In the genomic region with DNA sequence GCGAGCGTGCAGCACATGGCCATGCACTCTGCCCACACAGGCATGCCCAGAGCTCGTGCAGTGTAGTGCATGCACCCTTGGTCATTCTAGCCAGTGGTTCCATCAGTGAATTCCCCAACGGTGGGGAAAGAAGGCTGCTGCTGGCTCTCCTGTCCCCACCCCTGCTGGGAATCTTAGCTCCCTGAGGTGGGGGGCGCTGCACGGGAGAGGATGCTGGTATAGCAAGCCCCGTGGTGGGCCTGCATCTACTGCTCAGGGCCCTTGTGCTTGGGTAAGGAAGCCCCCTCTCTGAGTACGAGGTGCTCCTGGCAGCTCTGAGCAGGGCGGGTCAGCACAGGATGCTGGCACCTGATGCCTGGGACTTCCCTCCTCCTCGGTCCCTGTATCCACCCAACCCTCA, we compare ENCODE assay signal across 31 cellular contexts. TPM values are rescaled to one million over a fixed set of nuclear protein-coding genes. Genes with fewer than 3 reads are reported as not detected.
"Had no signal": no experiment of that assay in that cellular context is flagged by ENCODE, and none has a peak within 500 bp of the region (broad histone marks: within the 10 kb centered on the region; RNA-seq: fewer than 3 reads in every experiment).

No MANE protein-coding gene starts in this region.

- H3K4me3 Mint-ChIP-seq: activated CD4-positive, alpha-beta memory T cell treated with anti-CD3 and anti-CD28 coated beads, Interleukin-2, amount 10 ng/mL, durations not matched to agents 7 days and 5 days; activated CD4-positive, alpha-beta T cell treated with anti-CD3 and anti-CD28 coated beads, Interleukin-2, amount 10 ng/mL, durations not matched to agents 7 days and 5 days; activated naive CD4-positive, alpha-beta T cell treated with anti-CD3 and anti-CD28 coated beads for 36 hours; activated naive CD4-positive, alpha-beta T cell treated with anti-CD3 and anti-CD28 coated beads, Interleukin-2, amount 50 U/mL, for 24 hours; activated naive CD8-positive, alpha-beta T cell treated with anti-CD3 and anti-CD28 coated beads for 36 hours; activated naive CD8-positive, alpha-beta T cell treated with anti-CD3 and anti-CD28 coated beads, Interleukin-2, amount 50 U/mL, for 24 hours; activated T-cell treated with anti-CD3 and anti-CD28 coated beads, Interleukin-2, amount 50 U/mL, for 4 hours; activated T-helper 17 cell treated with anti-CD3 and anti-CD28 coated beads, Interleukin-2, amount 50 U/mL, for 72 hours; brain had no signal

- H3K4me3 ChIP-seq: adrenal gland, ascending aorta, breast epithelium, cardiac muscle cell, colonic mucosa, heart left ventricle had no signal

- H3K27ac Mint-ChIP-seq: activated CD4-positive, alpha-beta memory T cell treated with anti-CD3 and anti-CD28 coated beads, Interleukin-2, amount 10 ng/mL, durations not matched to agents 7 days and 5 days; activated CD4-positive, alpha-beta T cell treated with anti-CD3 and anti-CD28 coated beads, Interleukin-2, amount 10 ng/mL, durations not matched to agents 7 days and 5 days; activated naive CD4-positive, alpha-beta T cell treated with anti-CD3 and anti-CD28 coated beads for 36 hours; activated naive CD4-positive, alpha-beta T cell treated with anti-CD3 and anti-CD28 coated beads, Interleukin-2, amount 50 U/mL, for 24 hours; activated naive CD8-positive, alpha-beta T cell treated with anti-CD3 and anti-CD28 coated beads for 36 hours; activated naive CD8-positive, alpha-beta T cell treated with anti-CD3 and anti-CD28 coated beads, Interleukin-2, amount 50 U/mL, for 24 hours; activated T-helper 17 cell treated with anti-CD3 and anti-CD28 coated beads, Interleukin-2, amount 50 U/mL, for 72 hours; brain had no signal

- H3K27me3 ChIP-seq: adrenal gland, ascending aorta, breast epithelium, cardiac muscle cell, colonic mucosa, heart left ventricle had no signal

- H3K27ac ChIP-seq: adrenal gland, ascending aorta, breast epithelium, cardiac muscle cell, colonic mucosa, heart left ventricle had no signal

- ATAC-seq: activated naive CD8-positive, alpha-beta T cell treated with anti-CD3 and anti-CD28 coated beads, Interleukin-2, amount 50 U/mL, for 24 hours; activated T-cell treated with anti-CD3 and anti-CD28 coated beads, Interleukin-2, amount 50 U/mL, for 4 hours; activated T-helper 17 cell treated with anti-CD3 and anti-CD28 coated beads, Interleukin-2, amount 50 U/mL, for 72 hours; esophagus mucosa; heart left ventricle had no signal

- H3K27me3 Mint-ChIP-seq: activated CD4-positive, alpha-beta memory T cell treated with anti-CD3 and anti-CD28 coated beads, Interleukin-2, amount 10 ng/mL, durations not matched to agents 7 days and 5 days; activated CD4-positive, alpha-beta T cell treated with anti-CD3 and anti-CD28 coated beads, Interleukin-2, amount 10 ng/mL, durations not matched to agents 7 days and 5 days; activated naive CD4-positive, alpha-beta T cell treated with anti-CD3 and anti-CD28 coated beads, Interleukin-2, amount 50 U/mL, for 24 hours; activated naive CD8-positive, alpha-beta T cell treated with anti-CD3 and anti-CD28 coated beads for 36 hours; activated naive CD8-positive, alpha-beta T cell treated with anti-CD3 and anti-CD28 coated beads, Interleukin-2, amount 50 U/mL, for 24 hours; activated T-helper 17 cell treated with anti-CD3 and anti-CD28 coated beads, Interleukin-2, amount 50 U/mL, for 72 hours; brain had no signal

- DNase-seq: activated CD4-positive, alpha-beta memory T cell treated with anti-CD3 and anti-CD28 coated beads, Interleukin-2, amount 10 ng/mL, durations not matched to agents 7 days and 5 days; activated CD4-positive, alpha-beta T cell treated with anti-CD3 and anti-CD28 coated beads for 1 hour; activated CD4-positive, alpha-beta T cell treated with anti-CD3 and anti-CD28 coated beads for 4 hours; activated CD4-positive, alpha-beta T cell treated with anti-CD3 and anti-CD28 coated beads, Interleukin-2, amount 10 ng/mL, durations not matched to agents 7 days and 5 days; activated CD4-positive, alpha-beta T cell treated with anti-CD3 and anti-CD28 coated beads, Interleukin-2, amount 50 U/mL, for 4 hours; activated CD4-positive, CD25-positive, alpha-beta regulatory T cell; activated CD8-positive, alpha-beta memory T cell treated with anti-CD3 and anti-CD28 coated beads for 24 hours; activated effector memory CD4-positive, alpha-beta T cell treated with Interleukin-2 at 50 U/mL for 16 hours; activated naive CD4-positive, alpha-beta T cell treated with anti-CD3 and anti-CD28 coated beads for 36 hours; activated naive CD8-positive, alpha-beta T cell treated with anti-CD3 and anti-CD28 coated beads for 36 hours; activated naive CD8-positive, alpha-beta T cell treated with anti-CD3 and anti-CD28 coated beads, Interleukin-2, amount 50 U/mL, for 24 hours; activated T-cell treated with anti-CD3 and anti-CD28 coated beads, Interleukin-2, amount 50 U/mL, for 4 hours; adrenal gland; amygdala; central memory CD4-positive, alpha-beta T cell; cerebellar nuclear complex; colonic mucosa; effector CD8-positive, alpha-beta T cell; foreskin fibroblast; glutamatergic neuron; heart left ventricle; T-helper 2 cell had no signal

- H3K4me1 ChIP-seq: adrenal gland, breast epithelium, colonic mucosa had no signal

- H3K36me3 ChIP-seq: ascending aorta, breast epithelium, cardiac muscle cell, colonic mucosa had no signal

- H3K9me3 ChIP-seq: adrenal gland, ascending aorta, breast epithelium, colonic mucosa, heart left ventricle had no signal

- H3K4me1 Mint-ChIP-seq: activated naive CD4-positive, alpha-beta T cell treated with anti-CD3 and anti-CD28 coated beads, Interleukin-2, amount 50 U/mL, for 24 hours; activated naive CD8-positive, alpha-beta T cell treated with anti-CD3 and anti-CD28 coated beads for 36 hours; activated naive CD8-positive, alpha-beta T cell treated with anti-CD3 and anti-CD28 coated beads, Interleukin-2, amount 50 U/mL, for 24 hours; brain had no signal

- H3K9me3 Mint-ChIP-seq: activated CD4-positive, alpha-beta memory T cell treated with anti-CD3 and anti-CD28 coated beads, Interleukin-2, amount 10 ng/mL, durations not matched to agents 7 days and 5 days; activated CD4-positive, alpha-beta T cell treated with anti-CD3 and anti-CD28 coated beads, Interleukin-2, amount 10 ng/mL, durations not matched to agents 7 days and 5 days; activated naive CD4-positive, alpha-beta T cell treated with anti-CD3 and anti-CD28 coated beads for 36 hours; activated naive CD4-positive, alpha-beta T cell treated with anti-CD3 and anti-CD28 coated beads, Interleukin-2, amount 50 U/mL, for 24 hours; activated naive CD8-positive, alpha-beta T cell treated with anti-CD3 and anti-CD28 coated beads for 36 hours; activated naive CD8-positive, alpha-beta T cell treated with anti-CD3 and anti-CD28 coated beads, Interleukin-2, amount 50 U/mL, for 24 hours; activated T-cell treated with anti-CD3 and anti-CD28 coated beads, Interleukin-2, amount 50 U/mL, for 4 hours; activated T-helper 17 cell treated with anti-CD3 and anti-CD28 coated beads, Interleukin-2, amount 50 U/mL, for 72 hours; brain had no signal

RNA-seq across cellular contexts. Expression of a gene that starts 18.5 kb away (rescaled TPM):
- total RNA-seq: ascending aorta, dermis microvascular lymphatic vessel endothelial cell had no signal

RNA-seq across cellular contexts. Expression of a gene that starts 45.0 kb away (rescaled TPM):
- total RNA-seq: activated CD4-positive, alpha-beta memory T cell treated with anti-CD3 and anti-CD28 coated beads, Interleukin-2, amount 10 ng/mL, durations not matched to agents 7 days and 5 days; activated CD4-positive, alpha-beta T cell treated with anti-CD3 and anti-CD28 coated beads, Interleukin-2, amount 10 ng/mL, durations not matched to agents 7 days and 5 days; activated naive CD4-positive, alpha-beta T cell treated with anti-CD3 and anti-CD28 coated beads for 36 hours; activated naive CD8-positive, alpha-beta T cell treated with anti-CD3 and anti-CD28 coated beads for 36 hours; activated T-cell treated with anti-CD3 and anti-CD28 coated beads, Interleukin-2, amount 50 U/mL, for 4 hours; activated T-helper 17 cell treated with anti-CD3 and anti-CD28 coated beads, Interleukin-2, amount 50 U/mL, for 72 hours; ascending aorta; heart left ventricle; T-helper 1 cell treated with Interleukin-12 subunit alpha and Interleukin-12 subunit beta and Interleukin-4 antibody, amounts not matched to agents 30 ng/mL and 1 ng/mL, for 36 hours had no signal
